Comparison of ENCODE assay signal across 34 cellular contexts in genomic region chr1:42128499-42128898, GRCh38. TPM values are rescaled to one million over a fixed set of nuclear protein-coding genes. Genes with fewer than 3 reads are reported as not detected.
"Had no signal": no experiment of that assay in that cellular context is flagged by ENCODE, and none has a peak within 500 bp of the region (broad histone marks: within the 10 kb centered on the region; RNA-seq: fewer than 3 reads in every experiment).

No MANE protein-coding gene starts in this region.

- H3K4me1 Mint-ChIP-seq: naive B cell; neural crest cell; stimulated activated naive B cell treated with anti-CD40 and anti-IgM and Interleukin-4, amounts not matched to agents 10 μg/mL and 1 μg/mL and 100 μg/mL, for 72 hours had no signal

- H3K4me3 ChIP-seq: coronary artery, esophagus muscularis mucosa, gastroesophageal sphincter, heart left ventricle, hepatocyte, mucosa of descending colon, prostate gland, right atrium auricular region, thoracic aorta, tibial nerve, upper lobe of right lung, uterus had no signal

- H3K9me3 Mint-ChIP-seq: natural killer cell treated with Interleukin-12 subunit alpha and Interleukin-12 subunit beta and Interleukin-15 and Interleukin-18, amount 100 ng/mL, for 72 hours; neural crest cell; stimulated activated naive B cell treated with anti-CD40 and anti-IgM and Interleukin-4, amounts not matched to agents 10 μg/mL and 1 μg/mL and 100 μg/mL, for 72 hours; stimulated activated naive CD8-positive, alpha-beta T cell treated with anti-CD3 and anti-CD28 coated beads, Interleukin-15, Interleukin-2, amounts not matched to agents 100 ng/mL and 50 ng/mL, for 24 hours had no signal

- H3K27ac ChIP-seq: coronary artery, esophagus muscularis mucosa, foreskin keratinocyte, gastroesophageal sphincter, heart left ventricle, hepatocyte, prostate gland, right atrium auricular region, thoracic aorta, tibial nerve, upper lobe of right lung, uterus had no signal

- DNase-seq: dermis blood vessel endothelial cell; effector memory CD4-positive, alpha-beta T cell; foreskin keratinocyte; heart left ventricle; kidney; mesenchymal stem cell; mucosa of descending colon; naive B cell; stimulated activated CD4-positive, alpha-beta T cell treated with anti-CD3 and anti-CD28 coated beads, Interleukin-2, amount 100 ng/mL, for 24 hours; stimulated activated CD4-positive, alpha-beta T cell treated with anti-CD3 and anti-CD28 coated beads, Interleukin-4, amount 100 ng/mL, for 24 hours; stimulated activated naive B cell treated with anti-CD40 and anti-IgM and Interleukin-4, amounts not matched to agents 10 μg/mL and 1 μg/mL and 100 μg/mL, for 72 hours; upper lobe of right lung; uterus had no signal

- H3K4me2 ChIP-seq: hepatocyte had no signal

- H2AFZ ChIP-seq: hepatocyte had no signal

- H3K79me2 ChIP-seq: hepatocyte had no signal

- H3K36me3 Mint-ChIP-seq: mesothelial cell of epicardium; naive B cell; natural killer cell treated with Interleukin-12 subunit alpha and Interleukin-12 subunit beta and Interleukin-15 and Interleukin-18, amount 100 ng/mL, for 72 hours; stimulated activated naive B cell treated with anti-CD40 and anti-IgM and Interleukin-4, amounts not matched to agents 10 μg/mL and 1 μg/mL and 100 μg/mL, for 72 hours had no signal

- H3K9me3 ChIP-seq: esophagus muscularis mucosa, heart left ventricle, mucosa of descending colon, prostate gland, right atrium auricular region, thoracic aorta, tibial nerve, upper lobe of right lung, uterus had no signal

- FAIRE-seq: endothelial cell of umbilical vein, kidney had no signal

- ATAC-seq: foreskin keratinocyte; gastroesophageal sphincter; heart left ventricle; left lobe of liver; mucosa of descending colon; sciatic nerve; stimulated activated naive B cell treated with anti-CD40 and anti-IgM and Interleukin-4, amounts not matched to agents 10 μg/mL and 1 μg/mL and 100 μg/mL, for 72 hours; upper lobe of right lung had no signal

- H3K27me3 ChIP-seq: heart left ventricle, right atrium auricular region, tibial nerve, upper lobe of right lung, uterus had no signal

- H3K4me1 ChIP-seq: esophagus muscularis mucosa, foreskin keratinocyte, gastroesophageal sphincter, heart left ventricle, prostate gland, right atrium auricular region, tibial nerve, upper lobe of right lung, uterus had no signal

- H3K4me3 Mint-ChIP-seq: mesothelial cell of epicardium; naive B cell; natural killer cell treated with Interleukin-12 subunit alpha and Interleukin-12 subunit beta and Interleukin-15 and Interleukin-18, amount 100 ng/mL, for 72 hours; neural crest cell; stimulated activated naive B cell treated with anti-CD40 and anti-IgM and Interleukin-4, amounts not matched to agents 10 μg/mL and 1 μg/mL and 100 μg/mL, for 72 hours; stimulated activated naive CD8-positive, alpha-beta T cell treated with anti-CD3 and anti-CD28 coated beads, Interleukin-15, Interleukin-2, amounts not matched to agents 100 ng/mL and 50 ng/mL, for 24 hours had no signal

- H3K36me3 ChIP-seq: esophagus muscularis mucosa, gastroesophageal sphincter, heart left ventricle, prostate gland, right atrium auricular region, thoracic aorta, tibial nerve, upper lobe of right lung, uterus had no signal

- H3K27ac Mint-ChIP-seq: mesothelial cell of epicardium; naive B cell; natural killer cell treated with Interleukin-12 subunit alpha and Interleukin-12 subunit beta and Interleukin-15 and Interleukin-18, amount 100 ng/mL, for 72 hours; stimulated activated naive B cell treated with anti-CD40 and anti-IgM and Interleukin-4, amounts not matched to agents 10 μg/mL and 1 μg/mL and 100 μg/mL, for 72 hours; stimulated activated naive CD8-positive, alpha-beta T cell treated with anti-CD3 and anti-CD28 coated beads, Interleukin-15, Interleukin-2, amounts not matched to agents 100 ng/mL and 50 ng/mL, for 24 hours had no signal

RNA-seq across cellular contexts. Expression of gene GUCA2B, which starts 24.7 kb away (rescaled TPM):
- total RNA-seq: dermis blood vessel endothelial cell; endothelial cell of umbilical vein; epithelial cell of proximal tubule; esophagus muscularis mucosa; fibroblast of lung; foreskin keratinocyte; gastroesophageal sphincter; heart left ventricle; hepatocyte; kidney; lung microvascular endothelial cell; mesothelial cell of epicardium; natural killer cell treated with Interleukin-12 subunit alpha and Interleukin-12 subunit beta and Interleukin-15 and Interleukin-18, amount 100 ng/mL, for 72 hours; neural crest cell; osteoblast; prostate gland; right atrium auricular region; sciatic nerve; skeletal muscle tissue; thoracic aorta; tibial nerve; upper lobe of right lung; uterus had no signal
- polyA plus RNA-seq: endothelial cell of umbilical vein, fibroblast of lung, foreskin keratinocyte, heart left ventricle had no signal

RNA-seq across cellular contexts. Expression of gene GUCA2A, which starts 36.0 kb away (rescaled TPM):
- total RNA-seq: dermis blood vessel endothelial cell; endothelial cell of umbilical vein; epithelial cell of proximal tubule; esophagus muscularis mucosa; fibroblast of lung; foreskin keratinocyte; gastroesophageal sphincter; heart left ventricle; kidney; left lobe of liver; lower leg skin; lung microvascular endothelial cell; mesothelial cell of epicardium; natural killer cell treated with Interleukin-12 subunit alpha and Interleukin-12 subunit beta and Interleukin-15 and Interleukin-18, amount 100 ng/mL, for 72 hours; neural crest cell; osteoblast; prostate gland; right atrium auricular region; sciatic nerve; skeletal muscle tissue; thoracic aorta; tibial nerve; upper lobe of right lung; uterus had no signal
- polyA plus RNA-seq: endothelial cell of umbilical vein, fibroblast of lung, foreskin keratinocyte, heart left ventricle had no signal
